In genomic region chr16:4298761-4299522, GRCh38 we compare ENCODE assay signal across 9 cellular contexts. TPM values are rescaled to one million over a fixed set of nuclear protein-coding genes. Genes with fewer than 3 reads are reported as not detected.
DNase-seq lines count a peak whose midpoint lies in the region; ATAC-seq, FAIRE-seq and TF ChIP-seq lines count a peak whose summit lies in the region.
"Had no signal": no experiment of that assay in that cellular context is flagged by ENCODE, and none has a peak within 500 bp of the region (broad histone marks: within the 10 kb centered on the region; RNA-seq: fewer than 3 reads in every experiment).

No MANE protein-coding gene starts in this region.

- no peak for FAIRE-seq in GM12892 (lab: Jason Lieb, UNC)

- no peaks in the 10 kb centered on the region for H3K9me3 Mint-ChIP-seq in activated T-cell treated with anti-CD3 and anti-CD28 coated beads, Interleukin-2, amount 50 U/mL, for 4 hours

- H3K36me3 ChIP-seq in mucosa of stomach (ENCODE audit: control insufficient read depth, insufficient read depth, low read length), result no peaks in the 10 kb centered on the region

- H3K9ac ChIP-seq in mucosa of stomach (ENCODE audit: low read length), result peak overlapping the region; percentile 50

- no peaks in the 10 kb centered on the region for H3K9me3 ChIP-seq in mucosa of stomach (ENCODE audit: control insufficient read depth, low read length)

- TF ChIP-seq CTCF in AG09309 (IDR thresholded peaks at IDR 0.05; ENCODE audit: control insufficient read depth, insufficient read depth, low read depth, low read length, missing control alignments), result no peak

- no peak overlapping the region for H3K4me3 Mint-ChIP-seq in activated T-cell treated with anti-CD3 and anti-CD28 coated beads, Interleukin-2, amount 50 U/mL, for 4 hours

- peaks cover 3% of the 10 kb centered on the region for H3K4me1 Mint-ChIP-seq in activated T-cell treated with anti-CD3 and anti-CD28 coated beads, Interleukin-2, amount 50 U/mL, for 4 hours (ENCODE audit: low read depth)

- peaks cover 4% of the 10 kb centered on the region for H3K36me3 Mint-ChIP-seq in activated T-cell treated with anti-CD3 and anti-CD28 coated beads, Interleukin-2, amount 50 U/mL, for 4 hours (ENCODE audit: insufficient read depth)

- ATAC-seq in GM21390 (IDR thresholded peaks at IDR 0.05; ENCODE audit: unreplicated experiment), result no peak
- no peak for ATAC-seq in activated T-cell treated with anti-CD3 and anti-CD28 coated beads, Interleukin-2, amount 50 U/mL, for 4 hours

- no peak for TF ChIP-seq POLR2A in GM12892 (IDR thresholded peaks at IDR 0.05; ENCODE audit: low read depth, low read length)

- H3K27me3 Mint-ChIP-seq in activated T-cell treated with anti-CD3 and anti-CD28 coated beads, Interleukin-2, amount 50 U/mL, for 4 hours (ENCODE audit: low read depth), result no peaks in the 10 kb centered on the region

- H3K27me3 ChIP-seq in mucosa of stomach (ENCODE audit: control insufficient read depth, insufficient read depth, low read length), result peaks cover 1% of the 10 kb centered on the region

- H3K4me1 ChIP-seq in mucosa of stomach (ENCODE audit: control insufficient read depth, insufficient read depth, low read length), result peaks cover 19% of the 10 kb centered on the region

- H3K27ac ChIP-seq in epithelial cell of prostate, result peak overlapping the region; percentile 91

- H3K4me3 ChIP-seq in AG09309 (ENCODE audit: control insufficient read depth, low read depth, low read length), result no peak overlapping the region
- H3K4me3 ChIP-seq in mucosa of stomach (ENCODE audit: low read length), result no peak overlapping the region

- DNase-seq in AG09309 (ENCODE audit: low read depth) (peak; percentile 69), NCI-H460 (ENCODE audit: extremely low read depth, low read depth) (peak; percentile 93), epithelial cell of prostate (ENCODE audit: low read depth, low spot score) (no peak), GM12892 (ENCODE audit: insufficient read length) (no peak), DMS114 treated with DMSO at 0.1 percent for 48 hours (lab: John Stamatoyannopoulos, UW; ENCODE audit: unreplicated experiment) (no peak)
- DNase-seq in activated T-cell treated with anti-CD3 and anti-CD28 coated beads, Interleukin-2, amount 50 U/mL, for 4 hours, result no peak
- DNase-seq: DMS79 had no signal

RNA-seq across cellular contexts. Expression of gene GLIS2, which starts 16.9 kb away (rescaled TPM):
- total RNA-seq in NCI-H460 (2014; rRNA removed; shearing (Covaris generic)), result 4.3 and 6.3 TPM in 2 replicates
- polyA plus RNA-seq in NCI-H460 (2014; cell fraction: nucleus; rRNA removed), result 1.6 and 2.6 TPM in 2 replicates
- polyA plus RNA-seq in GM12892 (2012; ENCODE audit: missing spikeins), result 0.42 TPM
- total RNA-seq in activated T-cell treated with anti-CD3 and anti-CD28 coated beads, Interleukin-2, amount 50 U/mL, for 4 hours, result under 1 TPM; 0.11 to 0.19 (median 0.13) TPM

RNA-seq across cellular contexts. Expression of gene TFAP4, which starts 26.1 kb away (rescaled TPM):
- 21.1 and 22.0 TPM in 2 replicates for total RNA-seq in NCI-H460 (2014; rRNA removed; shearing (Covaris generic))
- 21.1 and 24.5 TPM in 2 replicates for polyA plus RNA-seq in NCI-H460 (2014; cell fraction: nucleus; rRNA removed)
- 12.6 TPM for polyA plus RNA-seq in GM12892 (2012; ENCODE audit: missing spikeins)
- total RNA-seq in activated T-cell treated with anti-CD3 and anti-CD28 coated beads, Interleukin-2, amount 50 U/mL, for 4 hours, result 10 to 100 TPM; 61.3 to 77.9 (median 65.5) TPM

RNA-seq across cellular contexts. Expression of gene PAM16, which starts 52.2 kb away (rescaled TPM):
- 65.7 and 80.6 TPM in 2 replicates for total RNA-seq in NCI-H460 (2014; rRNA removed; shearing (Covaris generic))
- polyA plus RNA-seq in NCI-H460 (2014; cell fraction: nucleus; rRNA removed), result 212 and 227 TPM in 2 replicates
- 27.7 TPM for polyA plus RNA-seq in GM12892 (2012; ENCODE audit: missing spikeins)
- total RNA-seq in activated T-cell treated with anti-CD3 and anti-CD28 coated beads, Interleukin-2, amount 50 U/mL, for 4 hours, result 100 to 1,000 TPM; 112 to 131 (median 125) TPM

RNA-seq across cellular contexts. Expression of gene SRL, which starts 57.1 kb away (rescaled TPM):
- total RNA-seq in NCI-H460 (2014; rRNA removed; shearing (Covaris generic)), result not detected in 2 replicates
- polyA plus RNA-seq in NCI-H460 (2014; cell fraction: nucleus; rRNA removed), result not detected in 2 replicates
- polyA plus RNA-seq in GM12892 (2012; ENCODE audit: missing spikeins), result not detected
- under 1 TPM in 1 of 3 donors, not detected in 2; 0.05 TPM for total RNA-seq in activated T-cell treated with anti-CD3 and anti-CD28 coated beads, Interleukin-2, amount 50 U/mL, for 4 hours

Comparison
In these comparisons a context has a peak if more than half of its experiments do, and no peak if none do; other contexts are left out.
1. DNase-seq: peak in AG09309 (single experiment) and NCI-H460 (single experiment); none in epithelial cell of prostate (single experiment), GM12892 (single experiment), activated T-cell treated with anti-CD3 and anti-CD28 coated beads, Interleukin-2, amount 50 U/mL, for 4 hours (single experiment) and DMS114 treated with DMSO at 0.1 percent for 48 hours (single experiment).